In the genomic region with DNA sequence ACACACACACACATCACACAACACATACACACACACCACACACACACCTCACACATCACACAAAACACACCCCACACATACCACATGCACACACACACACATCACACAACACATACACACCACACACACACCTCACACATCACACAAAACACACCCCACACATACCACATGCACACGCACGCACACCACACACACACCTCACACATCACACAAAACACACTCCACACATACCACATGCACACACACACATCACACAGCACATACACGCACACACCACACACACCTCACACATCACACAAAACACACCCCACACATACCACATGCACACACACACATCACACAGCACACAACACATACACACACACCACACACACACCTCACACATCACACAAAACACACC, we compare ENCODE assay signal across 1 cellular context.
A peak's percentile ranks its signal among the peaks of the same experiment; 100 is the strongest.
TF ChIP-seq lines count a peak whose summit lies in the region.

No MANE protein-coding gene starts in this region.

TF ChIP-seq in HEK293, 187 proteins besides CTCF, POLR2A, EP300 and RAD21:
- TF ChIP-seq, protein P1, sequence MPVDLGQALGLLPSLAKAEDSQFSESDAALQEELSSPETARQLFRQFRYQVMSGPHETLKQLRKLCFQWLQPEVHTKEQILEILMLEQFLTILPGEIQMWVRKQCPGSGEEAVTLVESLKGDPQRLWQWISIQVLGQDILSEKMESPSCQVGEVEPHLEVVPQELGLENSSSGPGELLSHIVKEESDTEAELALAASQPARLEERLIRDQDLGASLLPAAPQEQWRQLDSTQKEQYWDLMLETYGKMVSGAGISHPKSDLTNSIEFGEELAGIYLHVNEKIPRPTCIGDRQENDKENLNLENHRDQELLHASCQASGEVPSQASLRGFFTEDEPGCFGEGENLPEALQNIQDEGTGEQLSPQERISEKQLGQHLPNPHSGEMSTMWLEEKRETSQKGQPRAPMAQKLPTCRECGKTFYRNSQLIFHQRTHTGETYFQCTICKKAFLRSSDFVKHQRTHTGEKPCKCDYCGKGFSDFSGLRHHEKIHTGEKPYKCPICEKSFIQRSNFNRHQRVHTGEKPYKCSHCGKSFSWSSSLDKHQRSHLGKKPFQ (tag by site-specific recombination; IDR thresholded peaks at IDR 0.05) = peak; percentile 67
- TF ChIP-seq, protein P2, sequence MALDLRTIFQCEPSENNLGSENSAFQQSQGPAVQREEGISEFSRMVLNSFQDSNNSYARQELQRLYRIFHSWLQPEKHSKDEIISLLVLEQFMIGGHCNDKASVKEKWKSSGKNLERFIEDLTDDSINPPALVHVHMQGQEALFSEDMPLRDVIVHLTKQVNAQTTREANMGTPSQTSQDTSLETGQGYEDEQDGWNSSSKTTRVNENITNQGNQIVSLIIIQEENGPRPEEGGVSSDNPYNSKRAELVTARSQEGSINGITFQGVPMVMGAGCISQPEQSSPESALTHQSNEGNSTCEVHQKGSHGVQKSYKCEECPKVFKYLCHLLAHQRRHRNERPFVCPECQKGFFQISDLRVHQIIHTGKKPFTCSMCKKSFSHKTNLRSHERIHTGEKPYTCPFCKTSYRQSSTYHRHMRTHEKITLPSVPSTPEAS (tag by site-specific recombination; IDR thresholded peaks at IDR 0.05) = peak; percentile 46
